9 cellular contexts compared by ENCODE assay signal in genomic region chr5:6827815-6828214, GRCh38.
DNase-seq lines count a peak whose midpoint lies in the region; ATAC-seq and TF ChIP-seq lines count a peak whose summit lies in the region.
"Had no signal": no experiment of that assay in that cellular context is flagged by ENCODE, and none has a peak within 500 bp of the region (broad histone marks: within the 10 kb centered on the region; RNA-seq: fewer than 3 reads in every experiment).

No MANE protein-coding gene starts in this region.

- H2BK15ac ChIP-seq in mesendoderm (replicated peaks; ENCODE audit: low read depth): no peak overlapping the region

- H3K9me3 ChIP-seq in sigmoid colon: no peaks in the 10 kb centered on the region

- no peak overlapping the region for H3K56ac ChIP-seq in mesendoderm (ENCODE audit: low read length)

- H3K4me1 ChIP-seq in mesendoderm (ENCODE audit: control insufficient read depth, low read depth, low read length) (peaks cover 2% of the 10 kb centered on the region), sigmoid colon (peaks cover 0 to 9% (median 5%) of the 10 kb centered on the region in 4 donors)

- H3K79me1 ChIP-seq in mesendoderm (ENCODE audit: low read length): no peaks in the 10 kb centered on the region

- H2BK120ac ChIP-seq in mesendoderm (ENCODE audit: low read depth, low read length): no peak overlapping the region

- no peak overlapping the region for H4K8ac ChIP-seq in mesendoderm (ENCODE audit: low read depth, low read length)

- H4K5ac ChIP-seq in mesendoderm (ENCODE audit: low read length): no peak overlapping the region

- H3K27ac ChIP-seq in mesendoderm (ENCODE audit: low read depth, low read length) (no peak overlapping the region), substantia nigra (ENCODE audit: low read depth, low read length, poor library complexity, severe bottlenecking) (no peak overlapping the region), sigmoid colon (no peak overlapping the region)
- H3K27ac ChIP-seq: 22Rv1 had no signal

- no peak for TF ChIP-seq POLR2A in sigmoid colon (IDR thresholded peaks at IDR 0.05)

- DNase-seq in NCI-H1417 (lab: John Stamatoyannopoulos, UW) (peak in 2 of 3 experiments; percentile 33 to 56), NCI-H1417 treated with DMSO at 0.1 percent for 48 hours (lab: John Stamatoyannopoulos, UW) (no peak), T-helper 22 cell (ENCODE audit: low read depth) (peak; percentile 7), mesendoderm (peak; percentile 54), NCI-H1105 (lab: John Stamatoyannopoulos, UW) (no peak), substantia nigra (lab: John Stamatoyannopoulos, UW) (no peak), sigmoid colon (no peak)

- H3K4me3 ChIP-seq in mesendoderm (ENCODE audit: low read length) (no peak overlapping the region), sigmoid colon (peak overlapping the region in 1 of 4 donors; percentile 5)

- no peak overlapping the region for H3K4ac ChIP-seq in mesendoderm (ENCODE audit: low read depth, low read length)

- H3K36me3 ChIP-seq in mesendoderm (ENCODE audit: control insufficient read depth, insufficient read depth, low read length) (no peaks in the 10 kb centered on the region), sigmoid colon (no peaks in the 10 kb centered on the region)

- intact Hi-C loops in sigmoid colon (cut with DNase I): loop anchor here (10.0 kb wide), 1 partner anchor 917 kb away; no protein-coding TSS in a partner anchor

- H3K9ac ChIP-seq in mesendoderm (ENCODE audit: low read length): no peak overlapping the region

- no peaks in the 10 kb centered on the region for H3K79me2 ChIP-seq in mesendoderm (ENCODE audit: control insufficient read depth, insufficient read depth, low read length)

- H3K18ac ChIP-seq in mesendoderm (ENCODE audit: low read length): no peak overlapping the region

- ATAC-seq in HG03045 (IDR thresholded peaks at IDR 0.05; ENCODE audit: unreplicated experiment): peak; percentile 66

- no peak overlapping the region for H3K23ac ChIP-seq in mesendoderm (ENCODE audit: low read length)

- H3K27me3 ChIP-seq in mesendoderm (ENCODE audit: insufficient read depth, low read length, poor library complexity) (no peaks in the 10 kb centered on the region), sigmoid colon (no peaks in the 10 kb centered on the region)

- TF ChIP-seq EP300 in sigmoid colon (IDR thresholded peaks at IDR 0.05): no peak

- no peak overlapping the region for H2AK5ac ChIP-seq in mesendoderm (ENCODE audit: low read length)

- no CpG with 5 or more reads among the region's 5 CpGs for WGBS in mesendoderm (ENCODE audit: extremely low coverage, insufficient coverage, low lambda C conversion rate)
- WGBS in sigmoid colon, 2 donors: 27 to 32% methylated on average over 5 of the region's 5 CpGs

- no peak overlapping the region for H3K4me2 ChIP-seq in mesendoderm (ENCODE audit: low read length)

- no peak for TF ChIP-seq CTCF in sigmoid colon (IDR thresholded peaks at IDR 0.05)

- no peak overlapping the region for H2BK5ac ChIP-seq in mesendoderm (ENCODE audit: low read length)

Comparison
In these comparisons a context has a peak if more than half of its experiments do, and no peak if none do; other contexts are left out.
1. DNase-seq: peak in NCI-H1417 (2 of 3), T-helper 22 cell (single experiment) and mesendoderm (single experiment); none in NCI-H1417 treated with DMSO at 0.1 percent for 48 hours (single experiment), NCI-H1105 (single experiment), substantia nigra (0 of 49) and sigmoid colon (single experiment).